In genomic region chr2:200752332-200752731, GRCh38 we compare ENCODE assay signal across 15 cellular contexts. TPM values are rescaled to one million over a fixed set of nuclear protein-coding genes. Genes with fewer than 3 reads are reported as not detected.
DNase-seq lines count a peak whose midpoint lies in the region; ATAC-seq and TF ChIP-seq lines count a peak whose summit lies in the region.
"Had no signal": no experiment of that assay in that cellular context is flagged by ENCODE, and none has a peak within 500 bp of the region (broad histone marks: within the 10 kb centered on the region; RNA-seq: fewer than 3 reads in every experiment).

No MANE protein-coding gene starts in this region.

- no peak overlapping the region for H3K9ac ChIP-seq in neural progenitor cell
- H3K9ac ChIP-seq: BLaER1 treated with 17β-estradiol and CSF1 and Interleukin-3, amounts not matched to agents 10 nM and 100 nM had no signal

- H3F3A ChIP-seq in neural progenitor cell (ENCODE audit: low read depth), result no peaks in the 10 kb centered on the region

- peak overlapping the region; percentile 3 for H2AFZ ChIP-seq in neural progenitor cell (replicated peaks)

- no peak for ATAC-seq in HG03378 (IDR thresholded peaks at IDR 0.05; ENCODE audit: unreplicated experiment)
- no peak for ATAC-seq in HG02885 (IDR thresholded peaks at IDR 0.05; ENCODE audit: poor library complexity, unreplicated experiment)
- ATAC-seq: GM12878 had no signal

- H3K9me3 ChIP-seq in right atrium auricular region, result no peaks in the 10 kb centered on the region
- no peaks in the 10 kb centered on the region for H3K9me3 ChIP-seq in left ventricle myocardium inferior (replicated peaks)
- H3K9me3 ChIP-seq in neural progenitor cell (ENCODE audit: low read depth), result no peaks in the 10 kb centered on the region
- H3K9me3 ChIP-seq: BLaER1 treated with 17β-estradiol and CSF1 and Interleukin-3, amounts not matched to agents 10 nM and 100 nM had no signal

- no peaks in the 10 kb centered on the region for H3K27me3 ChIP-seq in right atrium auricular region
- H3K27me3 ChIP-seq in left ventricle myocardium inferior (ENCODE audit: low read depth), result peaks cover 12% of the 10 kb centered on the region
- H3K27me3 ChIP-seq in neural progenitor cell, result no peaks in the 10 kb centered on the region
- H3K27me3 ChIP-seq: BLaER1 treated with 17β-estradiol and CSF1 and Interleukin-3, amounts not matched to agents 10 nM and 100 nM had no signal

- H3K4me2 ChIP-seq in neural progenitor cell, result no peak overlapping the region
- H3K4me2 ChIP-seq: BLaER1 treated with 17β-estradiol and CSF1 and Interleukin-3, amounts not matched to agents 10 nM and 100 nM had no signal

- H3K4me3 Mint-ChIP-seq in neural progenitor cell, result no peak overlapping the region
- H3K4me3 Mint-ChIP-seq: CD4-positive, CD25-positive, alpha-beta regulatory T cell had no signal

- H4K20me1 ChIP-seq in neural progenitor cell (ENCODE audit: low read depth), result no peaks in the 10 kb centered on the region
- H4K20me1 ChIP-seq: BLaER1 treated with 17β-estradiol and CSF1 and Interleukin-3, amounts not matched to agents 10 nM and 100 nM had no signal

- H3K27ac ChIP-seq in right atrium auricular region, result no peak overlapping the region
- no peak overlapping the region for H3K27ac ChIP-seq in left ventricle myocardium inferior (replicated peaks)
- peak overlapping the region; percentile 97 for H3K27ac ChIP-seq in VCaP
- H3K27ac ChIP-seq in neural progenitor cell, result no peak overlapping the region
- H3K27ac ChIP-seq: BLaER1 treated with 17β-estradiol and CSF1 and Interleukin-3, amounts not matched to agents 10 nM and 100 nM had no signal

- H3K36me3 ChIP-seq in right atrium auricular region, result no peaks in the 10 kb centered on the region
- no peaks in the 10 kb centered on the region for H3K36me3 ChIP-seq in left ventricle myocardium inferior
- no peaks in the 10 kb centered on the region for H3K36me3 ChIP-seq in neural progenitor cell

- TF ChIP-seq CTCF in right atrium auricular region (IDR thresholded peaks at IDR 0.05), result no peak
- no peak for TF ChIP-seq CTCF in left ventricle myocardium inferior (IDR thresholded peaks at IDR 0.05; ENCODE audit: borderline replicate concordance)
- TF ChIP-seq CTCF in VCaP (conservative IDR thresholded peaks at IDR 0.05), result no peak
- TF ChIP-seq CTCF in neural progenitor cell (IDR thresholded peaks at IDR 0.05), result no peak

- peaks cover 13% of the 10 kb centered on the region for H3K4me1 Mint-ChIP-seq in neural progenitor cell

- no peak overlapping the region for H3K27ac Mint-ChIP-seq in neural progenitor cell
- H3K27ac Mint-ChIP-seq: CD4-positive, CD25-positive, alpha-beta regulatory T cell had no signal

- H3K27me3 Mint-ChIP-seq in neural progenitor cell (ENCODE audit: insufficient read depth, low read depth), result peaks cover 3% of the 10 kb centered on the region

- intact Hi-C loops in left ventricle myocardium inferior (cut with micrococcal nuclease), result no loop called here

- H3K4me3 ChIP-seq in right atrium auricular region (no peak overlapping the region), left ventricle myocardium inferior (no peak overlapping the region), neural progenitor cell (no peak overlapping the region)
- H3K4me3 ChIP-seq: BLaER1 treated with 17β-estradiol and CSF1 and Interleukin-3, amounts not matched to agents 10 nM and 100 nM; GM12878 had no signal

- H3K9me3 Mint-ChIP-seq in neural progenitor cell, result no peaks in the 10 kb centered on the region
- H3K9me3 Mint-ChIP-seq: CD4-positive, CD25-positive, alpha-beta regulatory T cell had no signal

- no peaks in the 10 kb centered on the region for H3K36me3 Mint-ChIP-seq in neural progenitor cell
- H3K36me3 Mint-ChIP-seq: CD4-positive, CD25-positive, alpha-beta regulatory T cell had no signal

- DNase-seq in right atrium auricular region (ENCODE audit: low spot score) (peak; percentile 13), left ventricle myocardium inferior (no peak), neural progenitor cell (ENCODE audit: low spot score) (no peak)
- no peak for DNase-seq in stimulated activated naive CD4-positive, alpha-beta T cell treated with Interleukin-2 at 50 U/mL for 16 hours (lab: John Stamatoyannopoulos, UW)
- DNase-seq: ACHN; CD4-positive, CD25-positive, alpha-beta regulatory T cell; DMS 273 treated with DMSO at 0.1 percent for 48 hours; DMS79; HCEC 1CT; IMR-90 had no signal

- no peaks in the 10 kb centered on the region for H3K79me2 ChIP-seq in neural progenitor cell (ENCODE audit: low read depth)

- H3K4me1 ChIP-seq in right atrium auricular region (no peaks in the 10 kb centered on the region), left ventricle myocardium inferior (no peaks in the 10 kb centered on the region), neural progenitor cell (peaks cover 3% of the 10 kb centered on the region)

RNA-seq across cellular contexts. Expression of gene BZW1, which starts 59.4 kb away (rescaled TPM):
- total RNA-seq in right atrium auricular region, result 100 to 1,000 TPM in 1 of 2 donors, 10 to 100 TPM in 1; 58.0 to 131 TPM
- total RNA-seq in left ventricle myocardium inferior, result 63.2 TPM
- 374 and 421 TPM in 2 replicates for total RNA-seq in neural progenitor cell (ENCODE audit: low replicate concordance)
